Comparison of ENCODE assay signal across 21 cellular contexts in genomic region chrX:10660171-10660570, GRCh38. TPM values are rescaled to one million over a fixed set of nuclear protein-coding genes. Genes with fewer than 3 reads are reported as not detected.
DNase-seq lines count a peak whose midpoint lies in the region; ATAC-seq and TF ChIP-seq lines count a peak whose summit lies in the region.
"Had no signal": no experiment of that assay in that cellular context is flagged by ENCODE, and none has a peak within 500 bp of the region (broad histone marks: within the 10 kb centered on the region; RNA-seq: fewer than 3 reads in every experiment).

No MANE protein-coding gene starts in this region.

- H3K9me3 Mint-ChIP-seq in GM23338: no peaks in the 10 kb centered on the region; the same call in 2 of the 3 replicates

- H3K4me1 ChIP-seq in GM23338 (ENCODE audit: insufficient read depth) (peaks cover 16% of the 10 kb centered on the region; the same call in 1 of the 2 replicates), NT2/D1 (ENCODE audit: insufficient read depth, insufficient read length) (no peaks in the 10 kb centered on the region)
- H3K4me1 ChIP-seq: BE2C had no signal

- no peaks in the 10 kb centered on the region for H3K36me3 Mint-ChIP-seq in GM23338 (ENCODE audit: low read depth)
- H3K36me3 Mint-ChIP-seq: CD4-positive, CD25-positive, alpha-beta regulatory T cell had no signal

- H3K27me3 ChIP-seq in GM23338 (ENCODE audit: insufficient read depth) (no peaks in the 10 kb centered on the region), NT2/D1 (ENCODE audit: insufficient read depth, insufficient read length) (no peaks in the 10 kb centered on the region), neural cell (ENCODE audit: insufficient read depth, low read depth, low read length) (no peaks in the 10 kb centered on the region)
- H3K27me3 ChIP-seq: BE2C, SJCRH30 had no signal

- peak; percentile 69 for DNase-seq in GM23338 (ENCODE audit: low spot score)
- DNase-seq in NT2/D1 (ENCODE audit: low read depth, low spot score): peak; percentile 70
- peak; percentile 30 for DNase-seq in iPS DF 19.7 (ENCODE audit: low read depth, low spot score)
- DNase-seq in NCI-H2029 treated with DMSO at 0.1 percent for 48 hours (lab: John Stamatoyannopoulos, UW): no peak
- DNase-seq: BE2C; CD4-positive, CD25-positive, alpha-beta regulatory T cell; COR-L47; GDM1; GM23248; Kasumi-1; MM.1S; NCI-H1092 treated with DMSO at 0.1 percent for 48 hours; NCI-H1694 treated with DMSO at 0.1 percent for 48 hours; NCI-H2107; NCI-H510A; SJCRH30 had no signal

- H3K4me3 ChIP-seq in GM23338: no peak overlapping the region
- no peak overlapping the region for H3K4me3 ChIP-seq in NT2/D1 (ENCODE audit: insufficient read length, low read depth)
- H3K4me3 ChIP-seq in neural cell (ENCODE audit: low read length): peak overlapping the region; percentile 13
- H3K4me3 ChIP-seq: GM23248, SJCRH30 had no signal

- H3K36me3 ChIP-seq in GM23338 (ENCODE audit: insufficient read depth) (no peaks in the 10 kb centered on the region), NT2/D1 (ENCODE audit: insufficient read depth, insufficient read length, low read length) (no peaks in the 10 kb centered on the region), neural cell (ENCODE audit: insufficient read depth, low read length) (no peaks in the 10 kb centered on the region)
- H3K36me3 ChIP-seq: BE2C, SJCRH30 had no signal

- H3K9me3 ChIP-seq in NT2/D1 (ENCODE audit: insufficient read depth, low read length) (no peaks in the 10 kb centered on the region), neural cell (ENCODE audit: low read length) (no peaks in the 10 kb centered on the region)
- H3K9me3 ChIP-seq: BE2C, SJCRH30 had no signal

- H3K4me2 ChIP-seq in GM23338 (peak overlapping the region; percentile 49), neural cell (ENCODE audit: low read length) (peak overlapping the region; percentile 25)

- H3K27me3 Mint-ChIP-seq in GM23338 (ENCODE audit: insufficient read depth, low read depth, poor library complexity): peaks cover 2% of the 10 kb centered on the region
- H3K27me3 Mint-ChIP-seq: CD4-positive, CD25-positive, alpha-beta regulatory T cell had no signal

- H3K27ac ChIP-seq in GM23338 (ENCODE audit: low read depth): peak overlapping the region; percentile 48; the same call in 1 of the 2 replicates
- H3K27ac ChIP-seq in neural cell (ENCODE audit: low read length): no peak overlapping the region
- H3K27ac ChIP-seq: GM23248, SJCRH30 had no signal

- TF ChIP-seq RAD21 in neural cell (conservative IDR thresholded peaks at IDR 0.05): no peak

- peak overlapping the region; percentile 56; the same call in 1 of the 2 replicates for H3K27ac Mint-ChIP-seq in GM23338
- H3K27ac Mint-ChIP-seq: CD4-positive, CD25-positive, alpha-beta regulatory T cell had no signal

- TF ChIP-seq CTCF in GM23338 (conservative IDR thresholded peaks at IDR 0.05; ENCODE audit: low read depth in 2 of 2) (no peak), neural cell (IDR thresholded peaks at IDR 0.05; ENCODE audit: poor library complexity, severe bottlenecking) (no peak)

- H4K20me1 ChIP-seq in GM23338 (replicated peaks; ENCODE audit: insufficient read depth): no peaks in the 10 kb centered on the region
- H4K20me1 ChIP-seq in neural cell (ENCODE audit: insufficient read depth): no peaks in the 10 kb centered on the region

- ATAC-seq in GM23338: peak; percentile 97
- ATAC-seq in GM21367 (IDR thresholded peaks at IDR 0.05; ENCODE audit: unreplicated experiment): no peak
- ATAC-seq in GM19397 (IDR thresholded peaks at IDR 0.05; ENCODE audit: unreplicated experiment): no peak
- no peak for ATAC-seq in GM18867 (IDR thresholded peaks at IDR 0.05; ENCODE audit: unreplicated experiment)
- ATAC-seq: Panc1 had no signal

- H2AFZ ChIP-seq in GM23338: no peak overlapping the region
- H2AFZ ChIP-seq in neural cell (ENCODE audit: low read depth, low read length): no peak overlapping the region
- H2AFZ ChIP-seq: GM23248 had no signal

- TF ChIP-seq EP300 in neural cell (conservative IDR thresholded peaks at IDR 0.05; ENCODE audit: poor library complexity, severe bottlenecking): no peak

- no peaks in the 10 kb centered on the region for H3K79me2 ChIP-seq in GM23338 (replicated peaks; ENCODE audit: insufficient read depth)
- no peaks in the 10 kb centered on the region for H3K79me2 ChIP-seq in neural cell (replicated peaks; ENCODE audit: insufficient read depth, low read length)

- no peaks in the 10 kb centered on the region for H3K9me2 ChIP-seq in GM23338 (ENCODE audit: insufficient read depth)
- H3K9me2 ChIP-seq in neural cell (ENCODE audit: insufficient read depth, low read length): no peaks in the 10 kb centered on the region

- H3K9ac ChIP-seq in NT2/D1 (ENCODE audit: insufficient read length, low read depth) (no peak overlapping the region), neural cell (ENCODE audit: low read length) (no peak overlapping the region)
- H3K9ac ChIP-seq: GM23248 had no signal

- no peak overlapping the region for H3K4me3 Mint-ChIP-seq in GM23338
- H3K4me3 Mint-ChIP-seq: CD4-positive, CD25-positive, alpha-beta regulatory T cell had no signal

- no peaks in the 10 kb centered on the region for H3F3A ChIP-seq in GM23338 (replicated peaks; ENCODE audit: low read depth)
- no peaks in the 10 kb centered on the region for H3F3A ChIP-seq in neural cell (ENCODE audit: insufficient read depth, low read length, poor library complexity, severe bottlenecking)

- peaks cover 20% of the 10 kb centered on the region for H3K4me1 Mint-ChIP-seq in GM23338
- H3K4me1 Mint-ChIP-seq: CD4-positive, CD25-positive, alpha-beta regulatory T cell had no signal

TF ChIP-seq in GM23338, 12 proteins besides CTCF, POLR2A, EP300 and RAD21 (continues in another document):
- TF ChIP-seq EZH2phosphoT487 (IDR thresholded peaks at IDR 0.05; ENCODE audit: unreplicated experiment) (no peak), STAT1 (IDR thresholded peaks at IDR 0.05; ENCODE audit: unreplicated experiment) (no peak), ZNF114 (CRISPR knock-in tag; IDR thresholded peaks at IDR 0.05) (no peak), ZNF331 (CRISPR knock-in tag; IDR thresholded peaks at IDR 0.05; ENCODE audit: low read depth) (no peak), CREB1 (CRISPR knock-in tag; IDR thresholded peaks at IDR 0.05; ENCODE audit: low read depth) (no peak)
- TF ChIP-seq, protein P1, sequence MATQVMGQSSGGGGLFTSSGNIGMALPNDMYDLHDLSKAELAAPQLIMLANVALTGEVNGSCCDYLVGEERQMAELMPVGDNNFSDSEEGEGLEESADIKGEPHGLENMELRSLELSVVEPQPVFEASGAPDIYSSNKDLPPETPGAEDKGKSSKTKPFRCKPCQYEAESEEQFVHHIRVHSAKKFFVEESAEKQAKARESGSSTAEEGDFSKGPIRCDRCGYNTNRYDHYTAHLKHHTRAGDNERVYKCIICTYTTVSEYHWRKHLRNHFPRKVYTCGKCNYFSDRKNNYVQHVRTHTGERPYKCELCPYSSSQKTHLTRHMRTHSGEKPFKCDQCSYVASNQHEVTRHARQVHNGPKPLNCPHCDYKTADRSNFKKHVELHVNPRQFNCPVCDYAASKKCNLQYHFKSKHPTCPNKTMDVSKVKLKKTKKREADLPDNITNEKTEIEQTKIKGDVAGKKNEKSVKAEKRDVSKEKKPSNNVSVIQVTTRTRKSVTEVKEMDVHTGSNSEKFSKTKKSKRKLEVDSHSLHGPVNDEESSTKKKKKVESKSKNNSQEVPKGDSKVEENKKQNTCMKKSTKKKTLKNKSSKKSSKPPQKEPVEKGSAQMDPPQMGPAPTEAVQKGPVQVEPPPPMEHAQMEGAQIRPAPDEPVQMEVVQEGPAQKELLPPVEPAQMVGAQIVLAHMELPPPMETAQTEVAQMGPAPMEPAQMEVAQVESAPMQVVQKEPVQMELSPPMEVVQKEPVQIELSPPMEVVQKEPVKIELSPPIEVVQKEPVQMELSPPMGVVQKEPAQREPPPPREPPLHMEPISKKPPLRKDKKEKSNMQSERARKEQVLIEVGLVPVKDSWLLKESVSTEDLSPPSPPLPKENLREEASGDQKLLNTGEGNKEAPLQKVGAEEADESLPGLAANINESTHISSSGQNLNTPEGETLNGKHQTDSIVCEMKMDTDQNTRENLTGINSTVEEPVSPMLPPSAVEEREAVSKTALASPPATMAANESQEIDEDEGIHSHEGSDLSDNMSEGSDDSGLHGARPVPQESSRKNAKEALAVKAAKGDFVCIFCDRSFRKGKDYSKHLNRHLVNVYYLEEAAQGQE (IDR thresholded peaks at IDR 0.05; ENCODE audit: unreplicated experiment): no peak

TF ChIP-seq in neural cell, 6 proteins besides CTCF, POLR2A, EP300 and RAD21 (continues in another document):
- TF ChIP-seq MXI1 (conservative IDR thresholded peaks at IDR 0.05; ENCODE audit: poor library complexity, severe bottlenecking) (no peak), TAF1 (IDR thresholded peaks at IDR 0.05; ENCODE audit: low read depth) (no peak), SMC3 (conservative IDR thresholded peaks at IDR 0.05; ENCODE audit: poor library complexity) (no peak), POLR2AphosphoS5 (IDR thresholded peaks at IDR 0.05) (no peak), EZH2 (IDR thresholded peaks at IDR 0.05; ENCODE audit: borderline replicate concordance, insufficient read depth, low read length, poor library complexity, severe bottlenecking) (no peak)

RNA-seq across cellular contexts. Expression of gene MID1, which starts 39.8 kb away (rescaled TPM):
- total RNA-seq in GM23338 (2014; rRNA removed; shearing (Covaris generic)): 37.6 and 39.3 TPM in 2 replicates
- polyA plus RNA-seq in GM23338 (2016; fragmentation: Nextera tagmentation; extraction: Ambion mirVana) (20.8 and 27.2 TPM in 2 replicates), neural cell (16.6 and 17.6 TPM in 2 replicates)
- polyA minus RNA-seq in neural cell: 51.1 and 58.7 TPM in 2 replicates
- total RNA-seq: CD4-positive, CD25-positive, alpha-beta regulatory T cell had no signal
- polyA plus RNA-seq: CD4-positive, CD25-positive, alpha-beta regulatory T cell had no signal
